8 cellular contexts compared by ENCODE assay signal in genomic region chr5:139517683-139518564, GRCh38. TPM values are rescaled to one million over a fixed set of nuclear protein-coding genes. Genes with fewer than 3 reads are reported as not detected.
DNase-seq lines count a peak whose midpoint lies in the region; ATAC-seq and TF ChIP-seq lines count a peak whose summit lies in the region.

No MANE protein-coding gene starts in this region.

- H3K4me1 Mint-ChIP-seq in neural crest cell, result peaks cover 16% of the 10 kb centered on the region

- peak overlapping the region; percentile 95 to 100 for H4K8ac ChIP-seq in IMR-90 (ENCODE audit: low read depth in 2 of 2, low read length in 2 of 2)

- peak overlapping the region; percentile 67 for H3K27ac ChIP-seq in IMR-90 (ENCODE audit: insufficient read depth, low read length)
- H3K27ac ChIP-seq in stomach smooth muscle (ENCODE audit: low read length), result peak overlapping the region; percentile 64

- peak overlapping the region; percentile 98 for H3K4ac ChIP-seq in IMR-90 (ENCODE audit: low read depth, low read length)

- no TSS peak for BruUV-seq in IMR-90 (replicated peaks; lab: Mats Ljungman, UMichigan)

- no peaks in the 10 kb centered on the region for H3K9me3 Mint-ChIP-seq in neural crest cell

- peak overlapping the region; percentile 61; the same call in 1 of the 2 replicates for H2BK20ac ChIP-seq in IMR-90 (ENCODE audit: low read depth, low read length)

- H3K4me3 ChIP-seq in IMR-90 (ENCODE audit: insufficient read depth, low read depth, low read length) (peak overlapping the region; percentile 62), fibroblast of villous mesenchyme (ENCODE audit: low read depth, low read length) (peak overlapping the region; percentile 63), stomach smooth muscle (ENCODE audit: low read length in 2 of 2) (peak overlapping the region; percentile 81 to 93)

- peak overlapping the region; percentile 96 for H4K91ac ChIP-seq in IMR-90 (ENCODE audit: insufficient read depth, low read depth, low read length)

- peak overlapping the region; percentile 91 for H3K4me2 ChIP-seq in IMR-90 (ENCODE audit: low read depth, low read length)

- H3K36me3 Mint-ChIP-seq in neural crest cell (ENCODE audit: low read depth), result no peaks in the 10 kb centered on the region

- no peaks in the 10 kb centered on the region for H3K36me3 ChIP-seq in IMR-90 (ENCODE audit: control insufficient read depth, insufficient read depth, low read length)
- H3K36me3 ChIP-seq in stomach smooth muscle (ENCODE audit: control insufficient read depth in 2 of 2, insufficient read depth in 2 of 2, low read length in 2 of 2), result no peaks in the 10 kb centered on the region

- H2AK5ac ChIP-seq in IMR-90 (ENCODE audit: low read depth, low read length), result peak overlapping the region; percentile 79

- H3K27me3 Mint-ChIP-seq in neural crest cell (ENCODE audit: low read depth), result peaks cover 2% of the 10 kb centered on the region

- TF ChIP-seq POLR2A in IMR-90 (IDR thresholded peaks at IDR 0.05; ENCODE audit: low read depth, low read length), result peak; percentile 47; the same call in 1 of the 2 replicates

- peak overlapping the region; percentile 73 for H3K56ac ChIP-seq in IMR-90 (ENCODE audit: extremely low read depth, insufficient read depth, low read length)

- H2BK15ac ChIP-seq in IMR-90 (ENCODE audit: low read depth, low read length), result peak overlapping the region; percentile 18; the same call in 1 of the 3 replicates

- no peaks in the 10 kb centered on the region for H3K9me3 ChIP-seq in IMR-90 (ENCODE audit: control insufficient read depth, insufficient read depth, low read length)
- no peaks in the 10 kb centered on the region for H3K9me3 ChIP-seq in stomach smooth muscle (ENCODE audit: control insufficient read depth in 2 of 2, low read length in 2 of 2)

- peak overlapping the region; percentile 98 for H3K27ac Mint-ChIP-seq in neural crest cell (ENCODE audit: unreplicated experiment)

- POLR2A ChIA-PET in IMR-90 (lab: Charles Lee; ENCODE audit: unreplicated experiment), result interaction anchor here (0.5 kb wide), 1 partner anchor 47 kb away, joined by 3 read pairs; no protein-coding TSS in a partner anchor

- peak; percentile 70 for TF ChIP-seq RAD21 in IMR-90 (IDR thresholded peaks at IDR 0.05; ENCODE audit: low read length)

- H3K18ac ChIP-seq in IMR-90 (ENCODE audit: low read depth, low read length), result peak overlapping the region; percentile 89

- peak overlapping the region; percentile 92 for H2BK120ac ChIP-seq in IMR-90 (ENCODE audit: low read depth, low read length)

- H2BK5ac ChIP-seq in IMR-90 (ENCODE audit: low read depth, low read length, poor library complexity, severe bottlenecking), result peak overlapping the region; percentile 78

- WGBS in IMR-90 (ENCODE audit: extremely low coverage in 2 of 2, insufficient read length in 1 of 2), 2 experiments, result 13% methylated on average over 35 of the region's 56 CpGs; no CpG with 5 or more reads in 1 of the 2 experiments

- CTCF ChIA-PET in IMR-90 (lab: Yijun Ruan, JAX), result interaction anchor here (0.5 to 1.4 kb wide), 6 partner anchors 8 to 95 kb away, joined by 3 to 7 read pairs (median 3); no protein-coding TSS in a partner anchor

- peaks cover 6% of the 10 kb centered on the region for H3K9me1 ChIP-seq in IMR-90 (ENCODE audit: insufficient read depth, low read length)

- H3K4me1 ChIP-seq in IMR-90 (ENCODE audit: control insufficient read depth, insufficient read depth, low read length), result peaks cover 4% of the 10 kb centered on the region
- peaks cover 11% of the 10 kb centered on the region for H3K4me1 ChIP-seq in stomach smooth muscle (ENCODE audit: control insufficient read depth, insufficient read depth, low read length)

- peak overlapping the region; percentile 88 for H3K4me3 Mint-ChIP-seq in neural crest cell

- in situ Hi-C loops in IMR-90 (cut with MboI; ENCODE audit: low sequenced_read_pairs), result loop anchor here (5.0 kb wide), 1 partner anchor 96 kb away; no protein-coding TSS in a partner anchor

- DNase-seq in DMS79 treated with DMSO at 0.1 percent for 48 hours (lab: John Stamatoyannopoulos, UW) (peak; percentile 47), IMR-90 (peak; percentile 79), RKO (ENCODE audit: low spot score) (peak; percentile 88), fibroblast of villous mesenchyme (ENCODE audit: low read depth) (peak; percentile 86), neural crest cell (ENCODE audit: low read depth, low spot score) (peak; percentile 97)
- peak; percentile 83 for DNase-seq in activated T-helper 9 cell treated with anti-CD3 and anti-CD28 coated beads, Interleukin-2, amount 50 U/mL, for 16 hours (ENCODE audit: low read depth)

- peak overlapping the region; percentile 98 for H3K14ac ChIP-seq in IMR-90 (replicated peaks; ENCODE audit: low read depth, low read length)

- dilution Hi-C loops in IMR-90 (cut with HindIII; ENCODE audit: low sequenced_read_pairs, unreplicated experiment), result loop anchor here (25.0 kb wide), 1 partner anchor 106 kb away; the partner anchor contains the start of gene SPATA24

- H2AFZ ChIP-seq in IMR-90 (replicated peaks; ENCODE audit: low read length, poor library complexity), result peak overlapping the region; percentile 100

- TF ChIP-seq CTCF in IMR-90 (conservative IDR thresholded peaks at IDR 0.05; ENCODE audit: low read depth, low read length) (peak; percentile 97), fibroblast of villous mesenchyme (IDR thresholded peaks at IDR 0.05; ENCODE audit: insufficient read depth, low read depth, low read length) (peak; percentile 92), neural crest cell (conservative IDR thresholded peaks at IDR 0.05) (peak; percentile 97)

- ATAC-seq in GM21528 (IDR thresholded peaks at IDR 0.05; ENCODE audit: low FRiP score, unreplicated experiment) (peak; percentile 76), IMR-90 (ENCODE audit: low read depth) (peak; percentile 91)

- peak overlapping the region; percentile 65 for H2AK9ac ChIP-seq in IMR-90 (replicated peaks; ENCODE audit: low read depth, low read length, poor library complexity)

- peak overlapping the region; percentile 97 for H4K5ac ChIP-seq in IMR-90 (ENCODE audit: low read depth, low read length)

- no peaks in the 10 kb centered on the region; a peak in 1 of 4 replicates for H3K79me1 ChIP-seq in IMR-90 (ENCODE audit: low read depth in 1 of 2, low read length in 2 of 2)

- H4K20me1 ChIP-seq in IMR-90 (ENCODE audit: insufficient read depth, low read length), result no peaks in the 10 kb centered on the region

- intact Hi-C loops in IMR-90 (cut with micrococcal nuclease), result loop anchor here (5.0 kb wide), 1 partner anchor 174 kb away; no protein-coding TSS in a partner anchor

- peak overlapping the region; percentile 84 for H3K9ac ChIP-seq in IMR-90 (ENCODE audit: low read depth, low read length)
- H3K9ac ChIP-seq in stomach smooth muscle (ENCODE audit: low read length in 2 of 2), result peak overlapping the region; percentile 97

- H3K23ac ChIP-seq in IMR-90 (ENCODE audit: low read depth, low read length), result peak overlapping the region; percentile 89; the same call in 1 of the 2 replicates

- no peaks in the 10 kb centered on the region; the same call in 1 of the 2 replicates for H3K27me3 ChIP-seq in IMR-90 (ENCODE audit: control insufficient read depth, insufficient read depth, low read length)
- no peaks in the 10 kb centered on the region for H3K27me3 ChIP-seq in stomach smooth muscle (ENCODE audit: control insufficient read depth in 1 of 2, insufficient read depth in 2 of 2, low read length in 2 of 2)

TF ChIP-seq in IMR-90, 13 proteins besides CTCF, POLR2A, EP300 and RAD21 (continues in another document):
- TF ChIP-seq CEBPB (IDR thresholded peaks at IDR 0.05; ENCODE audit: low read depth, low read length) (no peak), MAZ (IDR thresholded peaks at IDR 0.05; ENCODE audit: borderline replicate concordance, low read depth, low read length) (peak; percentile 12; the same call in 1 of the 2 replicates), SMC3 (IDR thresholded peaks at IDR 0.05; ENCODE audit: low read depth, low read length) (peak; percentile 66), BHLHE40 (IDR thresholded peaks at IDR 0.05; ENCODE audit: low read depth, low read length) (peak; percentile 43; the same call in 1 of the 2 replicates), FOS (IDR thresholded peaks at IDR 0.05; ENCODE audit: low read depth, low read length) (0 out of 2 replicates have a peak, but pooled peaks have one; percentile 10), MXI1 (IDR thresholded peaks at IDR 0.05; ENCODE audit: borderline replicate concordance, low read depth, low read length) (peak; percentile 42; the same call in 1 of the 2 replicates)

RNA-seq across cellular contexts. Expression of gene STING1, which starts 35.4 kb away (rescaled TPM):
- 18.6 and 20.6 TPM in 2 replicates for total RNA-seq in IMR-90 (2012; rRNA removed)
- 61.5 and 63.5 TPM in 2 replicates for polyA plus RNA-seq in IMR-90 (2012; rRNA removed)
- 25.4 and 62.7 TPM in 2 replicates for polyA plus RNA-seq in IMR-90 (2012; cell fraction: cytosol; rRNA removed)
- polyA plus RNA-seq in IMR-90 (2012; cell fraction: nucleus; rRNA removed; ENCODE audit: low replicate concordance), result 170 and 329 TPM in 2 replicates
- total RNA-seq in fibroblast of villous mesenchyme, result 25.9 and 26.7 TPM in 2 replicates
- 0.23 and 0.49 TPM in 2 replicates for total RNA-seq in neural crest cell

RNA-seq across cellular contexts. Expression of gene UBE2D2, which starts 43.2 kb away (rescaled TPM):
- total RNA-seq in IMR-90 (2012; rRNA removed), result 35.7 and 56.7 TPM in 2 replicates
- 26.9 and 34.4 TPM in 2 replicates for polyA plus RNA-seq in IMR-90 (2012; rRNA removed)
- polyA plus RNA-seq in IMR-90 (2012; cell fraction: cytosol; rRNA removed), result 17.1 and 36.9 TPM in 2 replicates
- polyA plus RNA-seq in IMR-90 (2012; cell fraction: nucleus; rRNA removed; ENCODE audit: low replicate concordance), result 16.3 and 16.8 TPM in 2 replicates
- 53.8 and 56.6 TPM in 2 replicates for total RNA-seq in fibroblast of villous mesenchyme
- 165 and 166 TPM in 2 replicates for total RNA-seq in neural crest cell

RNA-seq across cellular contexts. Expression of gene SMIM33, which starts 47.1 kb away (rescaled TPM):
- total RNA-seq in IMR-90 (2012; rRNA removed) (not detected in 2 replicates), fibroblast of villous mesenchyme (not detected in 2 replicates), neural crest cell (not detected in 2 replicates)
- polyA plus RNA-seq in IMR-90 (2012; rRNA removed), result not detected in 2 replicates
- not detected in 2 replicates for polyA plus RNA-seq in IMR-90 (2012; cell fraction: cytosol; rRNA removed)
- not detected in 2 replicates for polyA plus RNA-seq in IMR-90 (2012; cell fraction: nucleus; rRNA removed; ENCODE audit: low replicate concordance)

RNA-seq across cellular contexts. Expression of gene ECSCR, which starts 55.4 kb away (rescaled TPM):
- total RNA-seq in IMR-90 (2012; rRNA removed) (3.1 and 3.9 TPM in 2 replicates), fibroblast of villous mesenchyme (not detected in 2 replicates), neural crest cell (not detected in 2 replicates)
- polyA plus RNA-seq in IMR-90 (2012; rRNA removed), result 3.6 and 3.8 TPM in 2 replicates
- 4.6 and 4.8 TPM in 2 replicates for polyA plus RNA-seq in IMR-90 (2012; cell fraction: cytosol; rRNA removed)
- polyA plus RNA-seq in IMR-90 (2012; cell fraction: nucleus; rRNA removed; ENCODE audit: low replicate concordance), result 1.7 and 1.9 TPM in 2 replicates

Comparison
In these comparisons a context has a peak if more than half of its experiments do, and no peak if none do; other contexts are left out.
1. Peak in every context shown above with its lines: DNase-seq, ATAC-seq, H3K4me3 ChIP-seq and H3K27ac ChIP-seq.
2. DNase-seq: peak in every context shown above with its lines; median percentile 97 in neural crest cell; 88 in RKO; 86 in fibroblast of villous mesenchyme; 83 in activated T-helper 9 cell treated with anti-CD3 and anti-CD28 coated beads, Interleukin-2, amount 50 U/mL, for 16 hours; 79 in IMR-90; 47 in DMS79 treated with DMSO at 0.1 percent for 48 hours.
3. RNA of gene STING1, which starts 35.4 kb away (total RNA-seq): 25.9 to 26.7 TPM in fibroblast of villous mesenchyme and 18.6 to 20.6 TPM in IMR-90; 0.23 to 0.49 TPM in neural crest cell; every median in the first group is over 10 times any median in the second.